26 cellular contexts compared by ENCODE assay signal in genomic region chr4:112257098-112257497, GRCh38.
"Had no signal": no experiment of that assay in that cellular context is flagged by ENCODE, and none has a peak within 500 bp of the region (broad histone marks: within the 10 kb centered on the region; RNA-seq: fewer than 3 reads in every experiment).

No MANE protein-coding gene starts in this region.

- DNase-seq: dorsolateral prefrontal cortex; effector CD4-positive, alpha-beta T cell; endodermal cell; foreskin fibroblast; gastrocnemius medialis; head of caudate nucleus; mesenchymal stem cell; mucosa of descending colon; naive B cell; stimulated activated CD4-positive, alpha-beta T cell treated with anti-CD3 and anti-CD28 coated beads, Interleukin-2, amount 100 ng/mL, for 24 hours; stimulated activated CD4-positive, alpha-beta T cell treated with anti-CD3 and anti-CD28 coated beads, Interleukin-4, amount 100 ng/mL, for 24 hours; stimulated activated naive CD8-positive, alpha-beta T cell treated with anti-CD3 and anti-CD28 coated beads, Interleukin-15, Interleukin-2, amounts not matched to agents 100 U/mL and 50 U/mL, for 24 hours; substantia nigra had no signal

- H3K27ac Mint-ChIP-seq: endodermal cell; mesothelial cell of epicardium; naive B cell; natural killer cell treated with Interleukin-12 subunit alpha and Interleukin-12 subunit beta and Interleukin-15 and Interleukin-18, amount 100 ng/mL, for 72 hours; progenitor cell of endocrine pancreas; stimulated activated memory B cell treated with anti-CD40 and anti-IgM and Interleukin-4, amounts not matched to agents 10 μg/mL and 1 μg/mL and 100 μg/mL, for 72 hours had no signal

- H3K36me3 ChIP-seq: neutrophil, thoracic aorta, vagina had no signal

- H3K4me1 Mint-ChIP-seq: mesothelial cell of epicardium had no signal

- H3K4me3 Mint-ChIP-seq: endodermal cell; mesothelial cell of epicardium; naive B cell; natural killer cell treated with Interleukin-12 subunit alpha and Interleukin-12 subunit beta and Interleukin-15 and Interleukin-18, amount 100 ng/mL, for 72 hours; neural crest cell; stimulated activated memory B cell treated with anti-CD40 and anti-IgM and Interleukin-4, amounts not matched to agents 10 μg/mL and 1 μg/mL and 100 μg/mL, for 72 hours had no signal

- H3K4me3 ChIP-seq: dorsolateral prefrontal cortex, gastrocnemius medialis, mucosa of descending colon, thoracic aorta, tibial nerve, vagina had no signal

- H3K27ac ChIP-seq: dorsolateral prefrontal cortex, epithelial cell of prostate, gastrocnemius medialis, neutrophil, parathyroid adenoma, thoracic aorta, tibial nerve, vagina had no signal

- H3K27me3 ChIP-seq: dorsolateral prefrontal cortex, gastrocnemius medialis, neutrophil, tibial nerve, vagina had no signal

- ATAC-seq: esophagus mucosa; gastrocnemius medialis; mucosa of descending colon; natural killer cell treated with Interleukin-12 subunit alpha and Interleukin-12 subunit beta and Interleukin-15 and Interleukin-18, amount 100 ng/mL, for 72 hours; sciatic nerve; stimulated activated memory B cell treated with anti-CD40 and anti-IgM and Interleukin-4, amounts not matched to agents 10 μg/mL and 1 μg/mL and 100 μg/mL, for 72 hours; stimulated activated naive CD8-positive, alpha-beta T cell treated with anti-CD3 and anti-CD28 coated beads, Interleukin-15, Interleukin-2, amounts not matched to agents 100 U/mL and 50 U/mL, for 24 hours had no signal

- H3K36me3 Mint-ChIP-seq: naive B cell; natural killer cell treated with Interleukin-12 subunit alpha and Interleukin-12 subunit beta and Interleukin-15 and Interleukin-18, amount 100 ng/mL, for 72 hours had no signal

- H3K9me3 ChIP-seq: gastrocnemius medialis, mucosa of descending colon, neutrophil, thoracic aorta, tibial nerve, vagina had no signal

- H3K4me1 ChIP-seq: gastrocnemius medialis, parathyroid adenoma, tibial nerve, vagina had no signal

- H3K27me3 Mint-ChIP-seq: naive B cell; natural killer cell treated with Interleukin-12 subunit alpha and Interleukin-12 subunit beta and Interleukin-15 and Interleukin-18, amount 100 ng/mL, for 72 hours; progenitor cell of endocrine pancreas; stimulated activated memory B cell treated with anti-CD40 and anti-IgM and Interleukin-4, amounts not matched to agents 10 μg/mL and 1 μg/mL and 100 μg/mL, for 72 hours had no signal
